ENCODE assay signal across 2 cellular contexts in genomic region chr4:152894673-152895072, GRCh38.
TF ChIP-seq lines count a peak whose summit lies in the region.

No MANE protein-coding gene starts in this region.

TF ChIP-seq in GM23338, 12 proteins besides CTCF, POLR2A, EP300 and RAD21 (continued from another document):
- TF ChIP-seq, protein P1, sequence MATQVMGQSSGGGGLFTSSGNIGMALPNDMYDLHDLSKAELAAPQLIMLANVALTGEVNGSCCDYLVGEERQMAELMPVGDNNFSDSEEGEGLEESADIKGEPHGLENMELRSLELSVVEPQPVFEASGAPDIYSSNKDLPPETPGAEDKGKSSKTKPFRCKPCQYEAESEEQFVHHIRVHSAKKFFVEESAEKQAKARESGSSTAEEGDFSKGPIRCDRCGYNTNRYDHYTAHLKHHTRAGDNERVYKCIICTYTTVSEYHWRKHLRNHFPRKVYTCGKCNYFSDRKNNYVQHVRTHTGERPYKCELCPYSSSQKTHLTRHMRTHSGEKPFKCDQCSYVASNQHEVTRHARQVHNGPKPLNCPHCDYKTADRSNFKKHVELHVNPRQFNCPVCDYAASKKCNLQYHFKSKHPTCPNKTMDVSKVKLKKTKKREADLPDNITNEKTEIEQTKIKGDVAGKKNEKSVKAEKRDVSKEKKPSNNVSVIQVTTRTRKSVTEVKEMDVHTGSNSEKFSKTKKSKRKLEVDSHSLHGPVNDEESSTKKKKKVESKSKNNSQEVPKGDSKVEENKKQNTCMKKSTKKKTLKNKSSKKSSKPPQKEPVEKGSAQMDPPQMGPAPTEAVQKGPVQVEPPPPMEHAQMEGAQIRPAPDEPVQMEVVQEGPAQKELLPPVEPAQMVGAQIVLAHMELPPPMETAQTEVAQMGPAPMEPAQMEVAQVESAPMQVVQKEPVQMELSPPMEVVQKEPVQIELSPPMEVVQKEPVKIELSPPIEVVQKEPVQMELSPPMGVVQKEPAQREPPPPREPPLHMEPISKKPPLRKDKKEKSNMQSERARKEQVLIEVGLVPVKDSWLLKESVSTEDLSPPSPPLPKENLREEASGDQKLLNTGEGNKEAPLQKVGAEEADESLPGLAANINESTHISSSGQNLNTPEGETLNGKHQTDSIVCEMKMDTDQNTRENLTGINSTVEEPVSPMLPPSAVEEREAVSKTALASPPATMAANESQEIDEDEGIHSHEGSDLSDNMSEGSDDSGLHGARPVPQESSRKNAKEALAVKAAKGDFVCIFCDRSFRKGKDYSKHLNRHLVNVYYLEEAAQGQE (IDR thresholded peaks at IDR 0.05; ENCODE audit: unreplicated experiment), result no peak
TF ChIP-seq in GM23338: peak in this region for 0.

TF ChIP-seq in SK-N-SH, 30 proteins besides CTCF, POLR2A, EP300 and RAD21 (continued from another document):
- TF ChIP-seq EZH2phosphoT487 (IDR thresholded peaks at IDR 0.05; ENCODE audit: borderline replicate concordance, low read depth) (no peak), FOSL2 (IDR thresholded peaks at IDR 0.05; ENCODE audit: borderline replicate concordance, low read depth) (peak; percentile 53; the same call in 1 of the 2 replicates)
